Comparison of ENCODE assay signal across 11 cellular contexts in genomic region chr14:95500772-95501401, GRCh38. TPM values are rescaled to one million over a fixed set of nuclear protein-coding genes. Genes with fewer than 3 reads are reported as not detected.
DNase-seq lines count a peak whose midpoint lies in the region; ATAC-seq, FAIRE-seq and TF ChIP-seq lines count a peak whose summit lies in the region.
"Had no signal": no experiment of that assay in that cellular context is flagged by ENCODE, and none has a peak within 500 bp of the region (broad histone marks: within the 10 kb centered on the region; RNA-seq: fewer than 3 reads in every experiment).

No MANE protein-coding gene starts in this region.

- no peak overlapping the region for H3K27ac ChIP-seq in brain microvascular endothelial cell
- H3K27ac ChIP-seq in PC-9 = no peak overlapping the region

- H3K4me1 ChIP-seq in PC-9 (replicated peaks; ENCODE audit: insufficient read depth) = 0 out of 2 replicates have a peak, but pooled peaks cover 4% of the 10 kb centered on the region

- no peaks in the 10 kb centered on the region for H3K79me2 ChIP-seq in PC-9 (ENCODE audit: low read depth)

- TF ChIP-seq CTCF in brain microvascular endothelial cell (IDR thresholded peaks at IDR 0.05; ENCODE audit: low read depth, low read length, missing control alignments) = no peak
- no peak for TF ChIP-seq CTCF in PC-9 (conservative IDR thresholded peaks at IDR 0.05)

- DNase-seq in stimulated activated naive CD8-positive, alpha-beta T cell treated with anti-CD3 and anti-CD28 coated beads, Interleukin-15, Interleukin-2, amounts not matched to agents 100 U/mL and 50 U/mL, for 24 hours = no peak
- DNase-seq in brain microvascular endothelial cell = peak; percentile 73
- DNase-seq in medulla oblongata (ENCODE audit: extremely low spot score) = peak; percentile 75
- no peak for DNase-seq in frontal cortex (ENCODE audit: low spot score in 2 of 2)
- no peak for DNase-seq in NCI-H345 treated with DMSO at 0.1 percent for 48 hours (lab: John Stamatoyannopoulos, UW; ENCODE audit: unreplicated experiment)
- no peak for DNase-seq in PC-9
- DNase-seq: DMS79 treated with DMSO at 0.1 percent for 48 hours, NCI-H1694 treated with DMSO at 0.1 percent for 48 hours had no signal

- H3K4me1 Mint-ChIP-seq in stimulated activated naive CD8-positive, alpha-beta T cell treated with anti-CD3 and anti-CD28 coated beads, Interleukin-15, Interleukin-2, amounts not matched to agents 100 ng/mL and 50 ng/mL, for 24 hours (ENCODE audit: low read depth) = peaks cover 86% of the 10 kb centered on the region

- CTCF ChIA-PET in PC-9 (lab: Charles Lee) = no interaction called here

- H3K9me2 ChIP-seq in PC-9 (ENCODE audit: insufficient read depth) = no peaks in the 10 kb centered on the region

- H3K4me2 ChIP-seq in PC-9 = no peak overlapping the region

- no peaks in the 10 kb centered on the region for H3K9me3 ChIP-seq in PC-9 (ENCODE audit: insufficient read depth, low read depth)

- no peak for ATAC-seq in stimulated activated naive CD8-positive, alpha-beta T cell treated with anti-CD3 and anti-CD28 coated beads, Interleukin-15, Interleukin-2, amounts not matched to agents 100 U/mL and 50 U/mL, for 24 hours
- ATAC-seq in GM18502 (IDR thresholded peaks at IDR 0.05; ENCODE audit: poor library complexity, unreplicated experiment) = no peak

- no peak overlapping the region for H3K27ac Mint-ChIP-seq in stimulated activated naive CD8-positive, alpha-beta T cell treated with anti-CD3 and anti-CD28 coated beads, Interleukin-15, Interleukin-2, amounts not matched to agents 100 ng/mL and 50 ng/mL, for 24 hours

- in situ Hi-C loops in brain microvascular endothelial cell (cut with HindIII; ENCODE audit: low pct_ligation_motif_present, low sequenced_read_pairs) = no loop called here

- H3K36me3 Mint-ChIP-seq in stimulated activated naive CD8-positive, alpha-beta T cell treated with anti-CD3 and anti-CD28 coated beads, Interleukin-15, Interleukin-2, amounts not matched to agents 100 ng/mL and 50 ng/mL, for 24 hours (ENCODE audit: low read depth) = peaks cover 24% of the 10 kb centered on the region

- intact Hi-C loops in PC-9 (cut with micrococcal nuclease; ENCODE audit: unreplicated experiment) = no loop called here

- no peaks in the 10 kb centered on the region for H3K9me3 Mint-ChIP-seq in stimulated activated naive CD8-positive, alpha-beta T cell treated with anti-CD3 and anti-CD28 coated beads, Interleukin-15, Interleukin-2, amounts not matched to agents 100 ng/mL and 50 ng/mL, for 24 hours

- H3K27me3 ChIP-seq in brain microvascular endothelial cell (replicated peaks) = no peaks in the 10 kb centered on the region
- no peaks in the 10 kb centered on the region for H3K27me3 ChIP-seq in PC-9 (ENCODE audit: insufficient read depth, low read depth)

- H3K4me3 ChIP-seq in brain microvascular endothelial cell (ENCODE audit: low read depth, low read length) = no peak overlapping the region
- no peak overlapping the region for H3K4me3 ChIP-seq in PC-9

- no peak overlapping the region for H2AFZ ChIP-seq in PC-9

- no peaks in the 10 kb centered on the region for H3K27me3 Mint-ChIP-seq in stimulated activated naive CD8-positive, alpha-beta T cell treated with anti-CD3 and anti-CD28 coated beads, Interleukin-15, Interleukin-2, amounts not matched to agents 100 ng/mL and 50 ng/mL, for 24 hours

- H3K36me3 ChIP-seq in brain microvascular endothelial cell (replicated peaks) (no peaks in the 10 kb centered on the region), PC-9 (ENCODE audit: low read depth) (no peaks in the 10 kb centered on the region)

- H3K4me3 Mint-ChIP-seq in stimulated activated naive CD8-positive, alpha-beta T cell treated with anti-CD3 and anti-CD28 coated beads, Interleukin-15, Interleukin-2, amounts not matched to agents 100 ng/mL and 50 ng/mL, for 24 hours = peak overlapping the region; percentile 4

- H4K20me1 ChIP-seq in PC-9 (ENCODE audit: insufficient read depth) = no peaks in the 10 kb centered on the region

- no TSS peak for BruUV-seq in PC-9 (replicated peaks; lab: Mats Ljungman, UMichigan)

- POLR2A ChIA-PET in PC-9 (lab: Charles Lee; ENCODE audit: unreplicated experiment) = interaction anchor here (0.7 kb wide), 1 partner anchor 33 kb away, joined by 4 read pairs; no protein-coding TSS in a partner anchor

- no peak for FAIRE-seq in frontal cortex (lab: Jason Lieb, UNC)
- FAIRE-seq: keratinocyte had no signal

- H3F3A ChIP-seq in PC-9 (ENCODE audit: insufficient read depth, low read depth) = no peaks in the 10 kb centered on the region

RNA-seq across cellular contexts. Expression of gene SYNE3, which starts 15.6 kb away (rescaled TPM):
- total RNA-seq in frontal cortex = 1.2 TPM
- total RNA-seq in PC-9 (2021) = 1.5 and 1.9 TPM in 2 replicates

RNA-seq across cellular contexts. Expression of gene GLRX5, which starts 34.0 kb away (rescaled TPM):
- total RNA-seq in frontal cortex = 31.8 TPM
- total RNA-seq in PC-9 (2021) = 19.6 and 23.2 TPM in 2 replicates

Comparison
In these comparisons a context has a peak if more than half of its experiments do, and no peak if none do; other contexts are left out.
1. DNase-seq: peak in brain microvascular endothelial cell (single experiment) and medulla oblongata (single experiment); none in stimulated activated naive CD8-positive, alpha-beta T cell treated with anti-CD3 and anti-CD28 coated beads, Interleukin-15, Interleukin-2, amounts not matched to agents 100 U/mL and 50 U/mL, for 24 hours (single experiment), frontal cortex (0 of 2), NCI-H345 treated with DMSO at 0.1 percent for 48 hours (single experiment) and PC-9 (0 of 2).